ENCODE assay signal across 9 cellular contexts in the genomic region with DNA sequence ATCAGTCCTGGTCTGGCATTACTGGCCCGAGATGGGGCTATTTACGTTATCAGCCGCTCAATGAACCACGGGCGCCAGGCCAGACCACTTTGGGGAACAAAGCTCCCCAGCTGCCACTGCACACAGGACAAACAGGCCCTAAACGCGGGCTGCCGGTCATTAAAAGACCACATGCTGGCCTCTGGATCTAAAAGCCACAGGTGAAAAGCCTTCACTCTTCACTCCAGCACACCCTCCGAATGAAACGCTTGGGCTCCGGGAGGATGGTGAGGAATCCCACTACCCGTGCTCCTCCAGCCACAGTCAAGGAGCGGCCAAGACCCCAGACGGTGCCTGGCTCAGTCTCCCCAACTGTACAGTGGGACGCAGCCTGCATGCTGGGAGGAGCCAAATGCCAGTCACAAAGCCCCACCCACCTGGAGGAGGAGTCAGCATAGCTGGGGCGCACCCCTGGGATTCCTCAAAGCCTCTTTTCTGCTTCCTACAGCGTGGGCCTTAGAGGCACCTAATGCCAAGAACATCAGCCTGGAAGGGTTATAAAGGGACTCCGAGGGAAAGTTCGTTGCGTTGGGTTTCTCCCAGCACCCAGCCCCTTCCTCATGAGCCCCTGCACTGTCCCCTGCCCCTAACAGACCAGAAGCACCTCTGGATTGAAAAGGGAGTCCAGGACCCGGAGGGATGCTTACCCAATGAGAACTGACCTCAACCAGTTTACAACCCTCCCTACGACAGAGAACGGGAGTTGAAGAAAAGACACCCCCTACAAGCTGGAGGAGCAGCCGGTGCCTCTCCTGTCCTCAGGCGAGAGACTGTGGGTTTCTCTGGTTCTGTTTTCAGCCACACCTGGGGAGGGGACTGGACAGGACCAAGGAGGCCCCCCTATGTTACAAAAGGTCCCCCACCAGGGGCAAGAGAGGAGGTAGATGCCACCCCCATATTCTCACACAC. TPM values are rescaled to one million over a fixed set of nuclear protein-coding genes. Genes with fewer than 3 reads are reported as not detected.
DNase-seq lines count a peak whose midpoint lies in the region; ATAC-seq and TF ChIP-seq lines count a peak whose summit lies in the region.
"Had no signal": no experiment of that assay in that cellular context is flagged by ENCODE, and none has a peak within 500 bp of the region (broad histone marks: within the 10 kb centered on the region; RNA-seq: fewer than 3 reads in every experiment).

No MANE protein-coding gene starts in this region.

- H3K56ac ChIP-seq in IMR-90 (ENCODE audit: extremely low read depth, insufficient read depth, low read length): no peak overlapping the region

- no peak overlapping the region for H2BK120ac ChIP-seq in IMR-90 (ENCODE audit: low read depth, low read length)

- H3K9me3 Mint-ChIP-seq in glutamatergic neuron (ENCODE audit: unreplicated experiment): peaks cover 2% of the 10 kb centered on the region
- H3K9me3 Mint-ChIP-seq: central memory CD8-positive, alpha-beta T cell had no signal

- H3K4me3 ChIP-seq in IMR-90 (ENCODE audit: insufficient read depth, low read depth, low read length): no peak overlapping the region
- no peak overlapping the region for H3K4me3 ChIP-seq in choroid plexus epithelial cell (ENCODE audit: low read depth, low read length)
- peak overlapping the region; percentile 41 for H3K4me3 ChIP-seq in mucosa of stomach (ENCODE audit: low read length)

- H3K18ac ChIP-seq in IMR-90 (ENCODE audit: low read depth, low read length): no peak overlapping the region

- H3K4me1 ChIP-seq in IMR-90 (ENCODE audit: control insufficient read depth, insufficient read depth, low read length) (peaks cover 4% of the 10 kb centered on the region), mucosa of stomach (ENCODE audit: control insufficient read depth, insufficient read depth, low read length) (peaks cover 47% of the 10 kb centered on the region)

- TF ChIP-seq CTCF in IMR-90 (conservative IDR thresholded peaks at IDR 0.05; ENCODE audit: low read depth, low read length): no peak
- TF ChIP-seq CTCF in choroid plexus epithelial cell (conservative IDR thresholded peaks at IDR 0.05; ENCODE audit: low read depth, low read length): no peak
- no peak for TF ChIP-seq CTCF in glutamatergic neuron (IDR thresholded peaks at IDR 0.05; ENCODE audit: partially characterized antibody, unreplicated experiment)

- H4K20me1 ChIP-seq in IMR-90 (ENCODE audit: insufficient read depth, low read length): no peaks in the 10 kb centered on the region; the same call in 1 of the 2 replicates

- DNase-seq in Ammon's horn (ENCODE audit: low spot score): peak; percentile 79
- no peak for DNase-seq in IMR-90
- DNase-seq in choroid plexus epithelial cell (ENCODE audit: low read depth): peak; percentile 46
- DNase-seq in activated gamma-delta T cell treated with Interleukin-2 at 50 U/mL for 16 hours: no peak
- DNase-seq in glutamatergic neuron: no peak
- no peak for DNase-seq in NCI-H2171 (lab: John Stamatoyannopoulos, UW)
- DNase-seq in NCI-H1436 (lab: John Stamatoyannopoulos, UW): no peak

- peaks cover 14% of the 10 kb centered on the region for H3K4me1 Mint-ChIP-seq in glutamatergic neuron (ENCODE audit: low read depth, unreplicated experiment)

- H3K27ac Mint-ChIP-seq in glutamatergic neuron (ENCODE audit: unreplicated experiment): no peak overlapping the region

- peaks cover 6% of the 10 kb centered on the region; the same call in 1 of the 2 replicates for H3K9me1 ChIP-seq in IMR-90 (ENCODE audit: insufficient read depth, low read length)

- H4K8ac ChIP-seq in IMR-90 (ENCODE audit: low read depth in 2 of 2, low read length in 2 of 2): peak overlapping the region in 1 of 2 experiments; percentile 82; a peak in 2 of 4 replicates

- ATAC-seq in IMR-90 (ENCODE audit: low read depth): no peak

- no peak overlapping the region; the same call in 1 of the 2 replicates for H4K91ac ChIP-seq in IMR-90 (ENCODE audit: insufficient read depth, low read depth, low read length)

- no peak overlapping the region for H3K14ac ChIP-seq in IMR-90 (replicated peaks; ENCODE audit: low read depth, low read length)

- peak overlapping the region; percentile 88 for H2AK9ac ChIP-seq in IMR-90 (replicated peaks; ENCODE audit: low read depth, low read length, poor library complexity)

- H3K4me2 ChIP-seq in IMR-90 (ENCODE audit: low read depth, low read length): no peak overlapping the region

- H3K36me3 Mint-ChIP-seq in glutamatergic neuron (ENCODE audit: unreplicated experiment): no peaks in the 10 kb centered on the region

- H2BK15ac ChIP-seq in IMR-90 (ENCODE audit: low read depth, low read length): no peak overlapping the region

- peaks cover 0 to 32% of the 10 kb centered on the region in 2 experiments; a peak in 3 of 4 replicates for H3K79me1 ChIP-seq in IMR-90 (ENCODE audit: low read depth in 1 of 2, low read length in 2 of 2)

- no peaks in the 10 kb centered on the region for H3K27me3 ChIP-seq in IMR-90 (ENCODE audit: control insufficient read depth, insufficient read depth, low read length)
- H3K27me3 ChIP-seq in mucosa of stomach (ENCODE audit: control insufficient read depth, insufficient read depth, low read length): peaks cover 8% of the 10 kb centered on the region

- H3K27ac ChIP-seq in IMR-90 (ENCODE audit: insufficient read depth, low read length): no peak overlapping the region

- no peak for TF ChIP-seq RAD21 in IMR-90 (IDR thresholded peaks at IDR 0.05; ENCODE audit: low read length)

- peak overlapping the region; percentile 27; the same call in 1 of the 2 replicates for H2BK20ac ChIP-seq in IMR-90 (ENCODE audit: low read depth, low read length)

- H2AK5ac ChIP-seq in IMR-90 (ENCODE audit: low read depth, low read length): peak overlapping the region; percentile 74

- WGBS in IMR-90 (ENCODE audit: extremely low coverage in 2 of 2, insufficient read length in 1 of 2), 2 experiments: 62% methylated on average over 6 of the region's 25 CpGs; no CpG with 5 or more reads in 1 of the 2 experiments

- in situ Hi-C loops in IMR-90 (cut with MboI; ENCODE audit: low sequenced_read_pairs): no loop called here

- CTCF ChIA-PET in IMR-90 (lab: Yijun Ruan, JAX): no interaction called here

- POLR2A ChIA-PET in IMR-90 (lab: Charles Lee; ENCODE audit: unreplicated experiment): no interaction called here

- dilution Hi-C loops in IMR-90 (cut with HindIII; ENCODE audit: low sequenced_read_pairs, unreplicated experiment): no loop called here

- peaks cover 17% of the 10 kb centered on the region for H3K27me3 Mint-ChIP-seq in glutamatergic neuron (ENCODE audit: unreplicated experiment)

- H3K9ac ChIP-seq in IMR-90 (ENCODE audit: low read depth, low read length) (no peak overlapping the region), mucosa of stomach (ENCODE audit: low read length) (peak overlapping the region; percentile 43)

- H2BK5ac ChIP-seq in IMR-90 (ENCODE audit: low read depth, low read length, poor library complexity, severe bottlenecking): peak overlapping the region; percentile 22

- H3K36me3 ChIP-seq in IMR-90 (ENCODE audit: control insufficient read depth, insufficient read depth, low read length): 0 out of 2 replicates have a peak, but pooled peaks cover 1% of the 10 kb centered on the region
- no peaks in the 10 kb centered on the region for H3K36me3 ChIP-seq in mucosa of stomach (ENCODE audit: control insufficient read depth, insufficient read depth, low read length)

- H3K4me3 Mint-ChIP-seq in glutamatergic neuron (ENCODE audit: unreplicated experiment): no peak overlapping the region
- H3K4me3 Mint-ChIP-seq: central memory CD8-positive, alpha-beta T cell had no signal

- no TSS peak for BruUV-seq in IMR-90 (replicated peaks; lab: Mats Ljungman, UMichigan)

- no peak overlapping the region for H2AFZ ChIP-seq in IMR-90 (replicated peaks; ENCODE audit: low read length, poor library complexity)

- intact Hi-C loops in IMR-90 (cut with micrococcal nuclease): loop anchor here (5.0 to 10.0 kb wide), 2 partner anchors 212 to 360 kb away; partner anchors contain the start of genes DNAAF5, GET4 and PRKAR1B

- TF ChIP-seq POLR2A in IMR-90 (IDR thresholded peaks at IDR 0.05; ENCODE audit: low read depth, low read length): no peak

- H3K9me3 ChIP-seq in IMR-90 (ENCODE audit: control insufficient read depth, insufficient read depth, low read length) (no peaks in the 10 kb centered on the region), mucosa of stomach (ENCODE audit: control insufficient read depth, low read length) (no peaks in the 10 kb centered on the region)

- H3K4ac ChIP-seq in IMR-90 (ENCODE audit: low read depth, low read length): peak overlapping the region; percentile 70

- H3K23ac ChIP-seq in IMR-90 (ENCODE audit: low read depth, low read length): no peak overlapping the region

- H4K5ac ChIP-seq in IMR-90 (ENCODE audit: low read depth, low read length): no peak overlapping the region

TF ChIP-seq in IMR-90, 13 proteins besides CTCF, POLR2A, EP300 and RAD21:
- TF ChIP-seq CEBPB (IDR thresholded peaks at IDR 0.05; ENCODE audit: low read depth, low read length) (no peak), MAFK (IDR thresholded peaks at IDR 0.05; ENCODE audit: low read depth, low read length) (no peak), NFE2L2 (IDR thresholded peaks at IDR 0.05; ENCODE audit: low read depth, low read length) (no peak), CHD1 (IDR thresholded peaks at IDR 0.05; ENCODE audit: low read depth, low read length) (no peak), SMC3 (IDR thresholded peaks at IDR 0.05; ENCODE audit: low read depth, low read length) (no peak)

RNA-seq across cellular contexts. Expression of gene PDGFA, which starts 4.7 kb away (rescaled TPM):
- total RNA-seq in IMR-90 (2012; rRNA removed): 3.8 and 4.7 TPM in 2 replicates
- 3.3 and 4.7 TPM in 2 replicates for polyA plus RNA-seq in IMR-90 (2012; rRNA removed)
- 2.9 and 3.2 TPM in 2 replicates for polyA plus RNA-seq in IMR-90 (2012; cell fraction: cytosol; rRNA removed)
- polyA plus RNA-seq in IMR-90 (2012; cell fraction: nucleus; rRNA removed; ENCODE audit: low replicate concordance): 9.1 and 10.4 TPM in 2 replicates
- total RNA-seq in glutamatergic neuron (ENCODE audit: unreplicated experiment): 7.6 TPM

Comparison
In these comparisons a context has a peak if more than half of its experiments do, and no peak if none do; other contexts are left out.
1. DNase-seq: peak in Ammon's horn (single experiment) and choroid plexus epithelial cell (single experiment); none in IMR-90 (single experiment), activated gamma-delta T cell treated with Interleukin-2 at 50 U/mL for 16 hours (single experiment), glutamatergic neuron (single experiment), NCI-H2171 (single experiment) and NCI-H1436 (single experiment).